In the genomic region with DNA sequence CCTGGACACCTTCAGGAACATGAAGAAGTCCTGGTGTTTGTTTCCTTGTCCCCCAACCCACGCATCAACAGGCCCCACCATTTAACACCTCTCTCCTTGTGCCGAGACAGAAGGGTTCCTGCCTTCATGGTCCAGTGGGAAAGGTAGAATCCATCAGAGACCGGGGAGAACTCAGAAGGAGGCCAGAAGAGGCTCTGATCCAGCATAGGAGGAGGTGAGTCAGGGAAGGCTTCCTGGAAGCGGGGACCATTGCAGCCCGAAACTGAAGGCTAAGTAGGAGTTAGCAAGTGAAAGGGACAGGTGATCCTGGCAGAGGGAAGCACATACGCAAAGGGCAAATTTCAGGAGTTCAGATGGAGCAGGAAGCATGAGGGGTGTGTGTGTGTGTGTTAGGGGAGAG, we compare ENCODE assay signal across 10 cellular contexts. TPM values are rescaled to one million over a fixed set of nuclear protein-coding genes. Genes with fewer than 3 reads are reported as not detected.
DNase-seq lines count a peak whose midpoint lies in the region; ATAC-seq and TF ChIP-seq lines count a peak whose summit lies in the region.
"Had no signal": no experiment of that assay in that cellular context is flagged by ENCODE, and none has a peak within 500 bp of the region (broad histone marks: within the 10 kb centered on the region; RNA-seq: fewer than 3 reads in every experiment).

No MANE protein-coding gene starts in this region.

- H3K23me2 ChIP-seq in H9 (ENCODE audit: insufficient read length, low read depth, low read length, poor library complexity, severe bottlenecking) = peaks cover 13% of the 10 kb centered on the region

- no peak overlapping the region for H4K8ac ChIP-seq in H9 (replicated peaks; ENCODE audit: insufficient read length, low read depth, low read length)

- no peaks in the 10 kb centered on the region for H3K36me3 Mint-ChIP-seq in H9 (ENCODE audit: insufficient read depth in 1 of 3, low read depth in 3 of 3)
- no peaks in the 10 kb centered on the region for H3K36me3 Mint-ChIP-seq in activated naive CD8-positive, alpha-beta T cell
- no peaks in the 10 kb centered on the region for H3K36me3 Mint-ChIP-seq in natural killer cell treated with Interleukin-12 subunit alpha and Interleukin-12 subunit beta and Interleukin-15 and Interleukin-18, amount 100 ng/mL, for 72 hours

- ATAC-seq in natural killer cell treated with Interleukin-12 subunit alpha and Interleukin-12 subunit beta and Interleukin-15 and Interleukin-18, amount 100 ng/mL, for 72 hours = no peak
- no peak for ATAC-seq in HG02642 (IDR thresholded peaks at IDR 0.05; ENCODE audit: poor library complexity, unreplicated experiment)
- ATAC-seq: Panc1 had no signal

- no peak for DNase-seq in H9
- no peak for DNase-seq in natural killer cell treated with Interleukin-12 subunit alpha and Interleukin-12 subunit beta and Interleukin-15 and Interleukin-18, amount 100 ng/mL, for 72 hours (ENCODE audit: low spot score)
- DNase-seq in prostate gland (ENCODE audit: low spot score) = no peak
- DNase-seq in Kasumi-1 (lab: John Stamatoyannopoulos, UW) = no peak
- DNase-seq: adrenal gland, mammary epithelial cell had no signal

- no peaks in the 10 kb centered on the region for H3K9me3 ChIP-seq in DOHH2 (ENCODE audit: control insufficient read depth, insufficient read depth, low read length)
- no peaks in the 10 kb centered on the region for H3K9me3 ChIP-seq in H9 (ENCODE audit: control insufficient read depth, low read depth, low read length)
- no peaks in the 10 kb centered on the region for H3K9me3 ChIP-seq in prostate gland
- H3K9me3 ChIP-seq: adrenal gland had no signal

- no peak overlapping the region for H3K14ac ChIP-seq in H9 (ENCODE audit: insufficient read depth, low read length)

- no CpG with 5 or more reads among the region's 6 CpGs for whole genome bisulfite sequencing in H9 (ENCODE audit: extremely low coverage, insufficient read length, low lambda C conversion rate)
- 82% methylated on average over 6 of the region's 6 CpGs for WGBS in prostate gland

- no peak overlapping the region for H2BK20ac ChIP-seq in H9 (ENCODE audit: low read depth, low read length, poor library complexity, severe bottlenecking)

- H2BK120ac ChIP-seq in H9 (ENCODE audit: low read depth, low read length, poor library complexity, severe bottlenecking) = no peak overlapping the region

- no peak overlapping the region for H2BK15ac ChIP-seq in H9 (ENCODE audit: low read depth, low read length)

- H3K4me2 ChIP-seq in DOHH2 (ENCODE audit: low read length) (peak overlapping the region; percentile 96), H9 (ENCODE audit: insufficient read depth, insufficient read length, low read length) (peak overlapping the region; percentile 3)

- no peaks in the 10 kb centered on the region for H3K9me2 ChIP-seq in DOHH2 (replicated peaks; ENCODE audit: control insufficient read depth, low read length)

- H3K79me1 ChIP-seq in H9 (ENCODE audit: insufficient read depth, low read depth, low read length, poor library complexity, severe bottlenecking) = no peaks in the 10 kb centered on the region

- H3F3A ChIP-seq in DOHH2 (ENCODE audit: control insufficient read depth, insufficient read depth) = no peaks in the 10 kb centered on the region; the same call in 1 of the 2 replicates

- no peak overlapping the region for H2AK5ac ChIP-seq in H9 (ENCODE audit: insufficient read length, low read length)

- TF ChIP-seq CTCF in DOHH2 (IDR thresholded peaks at IDR 0.05; ENCODE audit: low read depth, low read length, poor library complexity, severe bottlenecking) (no peak), H9 (conservative IDR thresholded peaks at IDR 0.05) (no peak), prostate gland (IDR thresholded peaks at IDR 0.05) (no peak)

- H3K27ac ChIP-seq in DOHH2 (ENCODE audit: low read depth, low read length) = peak overlapping the region; percentile 40
- no peak overlapping the region for H3K27ac ChIP-seq in H9 (ENCODE audit: insufficient read length, low read depth, low read length)
- no peak overlapping the region for H3K27ac ChIP-seq in prostate gland
- H3K27ac ChIP-seq: adrenal gland had no signal

- no peak overlapping the region for H3K9ac ChIP-seq in H9 (ENCODE audit: extremely low read depth, insufficient read length, low read length)

- no peak overlapping the region for H4K91ac ChIP-seq in H9 (ENCODE audit: insufficient read length, low read depth, low read length)

- H3K27me3 Mint-ChIP-seq in H9 (ENCODE audit: low read depth) = no peaks in the 10 kb centered on the region; the same call in 1 of the 2 replicates
- H3K27me3 Mint-ChIP-seq in activated naive CD8-positive, alpha-beta T cell = no peaks in the 10 kb centered on the region
- no peaks in the 10 kb centered on the region for H3K27me3 Mint-ChIP-seq in natural killer cell treated with Interleukin-12 subunit alpha and Interleukin-12 subunit beta and Interleukin-15 and Interleukin-18, amount 100 ng/mL, for 72 hours

- H3K56ac ChIP-seq in H9 (ENCODE audit: insufficient read length, low read depth, low read length) = no peak overlapping the region

- H4K20me1 ChIP-seq in DOHH2 (ENCODE audit: control insufficient read depth, insufficient read depth, low read depth, low read length) (no peaks in the 10 kb centered on the region), H9 (ENCODE audit: control insufficient read depth, insufficient read depth, insufficient read length) (no peaks in the 10 kb centered on the region)

- H3K4me3 ChIP-seq in DOHH2 (ENCODE audit: low read length) = peak overlapping the region; percentile 85
- no peak overlapping the region for H3K4me3 ChIP-seq in prostate gland
- H3K4me3 ChIP-seq: adrenal gland had no signal

- H3K9me3 Mint-ChIP-seq in H9 = no peaks in the 10 kb centered on the region; a peak in 1 of 5 replicates
- H3K9me3 Mint-ChIP-seq in activated naive CD8-positive, alpha-beta T cell (ENCODE audit: low read depth) = no peaks in the 10 kb centered on the region
- no peaks in the 10 kb centered on the region for H3K9me3 Mint-ChIP-seq in natural killer cell treated with Interleukin-12 subunit alpha and Interleukin-12 subunit beta and Interleukin-15 and Interleukin-18, amount 100 ng/mL, for 72 hours

- intact Hi-C loops in prostate gland (cut with DNase I) = no loop called here

- no peak overlapping the region for H2AFZ ChIP-seq in H9 (ENCODE audit: low read length)

- H3K4ac ChIP-seq in H9 (ENCODE audit: low read depth, low read length) = no peak overlapping the region

- H3K23ac ChIP-seq in H9 (ENCODE audit: insufficient read length, low read depth, low read length) = no peak overlapping the region

- no peak for TF ChIP-seq POLR2A in prostate gland (IDR thresholded peaks at IDR 0.05)

- peaks cover 4% of the 10 kb centered on the region; the same call in 1 of the 2 replicates for H3K36me3 ChIP-seq in DOHH2 (ENCODE audit: control insufficient read depth, low read length)
- H3K36me3 ChIP-seq in prostate gland = no peaks in the 10 kb centered on the region
- H3K36me3 ChIP-seq: adrenal gland had no signal

- H4K5ac ChIP-seq in H9 (ENCODE audit: insufficient read length, low read depth, low read length) = no peak overlapping the region

- peaks cover 36% of the 10 kb centered on the region for H3K4me1 ChIP-seq in DOHH2 (ENCODE audit: control insufficient read depth, low read length)
- peaks cover 6% of the 10 kb centered on the region; the same call in 1 of the 2 replicates for H3K4me1 ChIP-seq in H9 (ENCODE audit: insufficient read depth, low read length)
- peaks cover 2% of the 10 kb centered on the region for H3K4me1 ChIP-seq in prostate gland (replicated peaks)

- H3K18ac ChIP-seq in H9 (ENCODE audit: insufficient read length, low read depth, low read length) = no peak overlapping the region

- H3K4me3 Mint-ChIP-seq in H9 = peak overlapping the region in 1 of 2 experiments; percentile 11; a peak in 2 of 5 replicates
- peak overlapping the region; percentile 91 for H3K4me3 Mint-ChIP-seq in activated naive CD8-positive, alpha-beta T cell
- peak overlapping the region; percentile 95 for H3K4me3 Mint-ChIP-seq in natural killer cell treated with Interleukin-12 subunit alpha and Interleukin-12 subunit beta and Interleukin-15 and Interleukin-18, amount 100 ng/mL, for 72 hours

- no peak overlapping the region for H2BK5ac ChIP-seq in H9 (ENCODE audit: insufficient read length, low read length)

- no peak overlapping the region for H3T11ph ChIP-seq in H9 (ENCODE audit: low read length)

- H3K79me2 ChIP-seq in DOHH2 (ENCODE audit: control insufficient read depth, low read length) (peaks cover 20% of the 10 kb centered on the region), H9 (ENCODE audit: insufficient read depth, low read length) (no peaks in the 10 kb centered on the region)

- peaks cover 22 to 30% of the 10 kb centered on the region in 2 experiments for H3K4me1 Mint-ChIP-seq in H9
- peaks cover 31% of the 10 kb centered on the region for H3K4me1 Mint-ChIP-seq in activated naive CD8-positive, alpha-beta T cell (ENCODE audit: low read depth)
- H3K4me1 Mint-ChIP-seq in natural killer cell treated with Interleukin-12 subunit alpha and Interleukin-12 subunit beta and Interleukin-15 and Interleukin-18, amount 100 ng/mL, for 72 hours (ENCODE audit: low read depth in 2 of 2) = peaks cover 24 to 26% of the 10 kb centered on the region in 2 donors

- H3K27me3 ChIP-seq in DOHH2 (ENCODE audit: control insufficient read depth, low read length) (no peaks in the 10 kb centered on the region), H9 (ENCODE audit: insufficient read depth, low read length) (no peaks in the 10 kb centered on the region; the same call in 1 of the 2 replicates), prostate gland (replicated peaks; ENCODE audit: insufficient read depth) (no peaks in the 10 kb centered on the region)
- H3K27me3 ChIP-seq: adrenal gland had no signal

- no peak overlapping the region for H2BK12ac ChIP-seq in H9 (ENCODE audit: insufficient read length, low read depth, low read length)

- peak overlapping the region in 1 of 3 experiments; percentile 1; a peak in 3 of 7 replicates for H3K27ac Mint-ChIP-seq in H9
- H3K27ac Mint-ChIP-seq in activated naive CD8-positive, alpha-beta T cell = peak overlapping the region; percentile 92
- H3K27ac Mint-ChIP-seq in natural killer cell treated with Interleukin-12 subunit alpha and Interleukin-12 subunit beta and Interleukin-15 and Interleukin-18, amount 100 ng/mL, for 72 hours = peak overlapping the region; percentile 76 to 86

RNA-seq across cellular contexts. Expression of gene ICAM3, which starts 0.5 kb away (rescaled TPM):
- 28.3 and 29.6 TPM in 2 replicates for total RNA-seq in H9 (2021)
- 100 to 1,000 TPM in 1 of 2 donors, 10 to 100 TPM in 1; 91.9 to 154 TPM for total RNA-seq in natural killer cell treated with Interleukin-12 subunit alpha and Interleukin-12 subunit beta and Interleukin-15 and Interleukin-18, amount 100 ng/mL, for 72 hours
- total RNA-seq in prostate gland = 1 to 10 TPM; 6.4 to 6.5 TPM

RNA-seq across cellular contexts. Expression of gene RAVER1, which starts 5.6 kb away (rescaled TPM):
- total RNA-seq in H9 (2021) (74.7 and 75.2 TPM in 2 replicates), prostate gland (10 to 100 TPM; 50.2 to 53.2 TPM)
- 100 to 1,000 TPM in 1 of 2 donors, 10 to 100 TPM in 1; 81.1 to 131 TPM for total RNA-seq in natural killer cell treated with Interleukin-12 subunit alpha and Interleukin-12 subunit beta and Interleukin-15 and Interleukin-18, amount 100 ng/mL, for 72 hours

RNA-seq across cellular contexts. Expression of gene FDX2, which starts 23.1 kb away (rescaled TPM):
- 26.8 and 27.7 TPM in 2 replicates for total RNA-seq in H9 (2021)
- total RNA-seq in natural killer cell treated with Interleukin-12 subunit alpha and Interleukin-12 subunit beta and Interleukin-15 and Interleukin-18, amount 100 ng/mL, for 72 hours = 10 to 100 TPM; 11.4 to 26.4 TPM
- total RNA-seq in prostate gland = 10 to 100 TPM; 20.9 to 29.9 TPM

RNA-seq across cellular contexts. Expression of gene ZGLP1, which starts 29.3 kb away (rescaled TPM):
- 6.9 and 7.0 TPM in 2 replicates for total RNA-seq in H9 (2021)
- total RNA-seq in natural killer cell treated with Interleukin-12 subunit alpha and Interleukin-12 subunit beta and Interleukin-15 and Interleukin-18, amount 100 ng/mL, for 72 hours = 1 to 10 TPM; 2.5 to 7.3 TPM
- 10 to 100 TPM in 1 of 2 donors, 1 to 10 TPM in 1; 5.0 to 12.3 TPM for total RNA-seq in prostate gland

RNA-seq across cellular contexts. Expression of gene TYK2, which starts 41.4 kb away (rescaled TPM):
- total RNA-seq in H9 (2021) (50.1 and 61.4 TPM in 2 replicates), prostate gland (100 to 1,000 TPM in 1 of 2 donors, 10 to 100 TPM in 1; 90.8 to 161 TPM)
- 100 to 1,000 TPM; 310 to 453 TPM for total RNA-seq in natural killer cell treated with Interleukin-12 subunit alpha and Interleukin-12 subunit beta and Interleukin-15 and Interleukin-18, amount 100 ng/mL, for 72 hours
